ENCODE assay signal across 10 cellular contexts in genomic region chr14:103597623-103598372, GRCh38. TPM values are rescaled to one million over a fixed set of nuclear protein-coding genes. Genes with fewer than 3 reads are reported as not detected.
DNase-seq lines count a peak whose midpoint lies in the region; TF ChIP-seq lines count a peak whose summit lies in the region.
"Had no signal": no experiment of that assay in that cellular context is flagged by ENCODE, and none has a peak within 500 bp of the region (broad histone marks: within the 10 kb centered on the region; RNA-seq: fewer than 3 reads in every experiment).

No MANE protein-coding gene starts in this region.

- no peak overlapping the region for H4K5ac ChIP-seq in mesendoderm (ENCODE audit: low read length)

- in situ Hi-C loops in mammary epithelial cell (cut with MboI; ENCODE audit: low sequenced_read_pairs in 2 of 2), result no loop called here

- TF ChIP-seq CTCF in mammary epithelial cell (conservative IDR thresholded peaks at IDR 0.05 in 1 of 2, IDR thresholded peaks at IDR 0.05 in 1 of 2; ENCODE audit: extremely low read depth in 1 of 2, insufficient read depth in 1 of 2, low read depth in 1 of 2, low read length in 2 of 2), result no peak
- no peak for TF ChIP-seq CTCF in OCI-LY7 (conservative IDR thresholded peaks at IDR 0.05; ENCODE audit: low read length)

- CTCF ChIA-PET in mammary epithelial cell (lab: Charles Lee; ENCODE audit: low non-redundant PET), result no interaction called here
- CTCF ChIA-PET in OCI-LY7 (lab: Charles Lee; ENCODE audit: unreplicated experiment), result interaction anchor here (0.5 kb wide), 1 partner anchor 1555 kb away, joined by 6 read pairs; no protein-coding TSS in a partner anchor

- no peak overlapping the region for H2BK5ac ChIP-seq in mesendoderm (ENCODE audit: low read length)

- DNase-seq in DMS53 (lab: John Stamatoyannopoulos, UW) (peak; percentile 92), NCI-H1694 (lab: John Stamatoyannopoulos, UW) (peak; percentile 75), mammary epithelial cell (peak; percentile 82), mesendoderm (peak; percentile 42), OCI-LY7 (ENCODE audit: low spot score) (no peak), NCI-H774 (lab: John Stamatoyannopoulos, UW) (no peak)
- no peak for DNase-seq in effector CD4-positive, alpha-beta T cell
- DNase-seq in activated CD8-positive, alpha-beta memory T cell treated with anti-CD3 and anti-CD28 coated beads for 24 hours, result no peak
- DNase-seq: small intestine had no signal

- no peak overlapping the region for H3K18ac ChIP-seq in mesendoderm (ENCODE audit: low read length)

- BruUV-seq in mammary epithelial cell (replicated peaks; lab: Mats Ljungman, UMichigan) (no TSS peak), OCI-LY7 (replicated peaks; lab: Mats Ljungman, UMichigan) (no TSS peak)

- no peak overlapping the region for H3K4ac ChIP-seq in mesendoderm (ENCODE audit: low read depth, low read length)

- H2AFZ ChIP-seq in mammary epithelial cell (ENCODE audit: low read depth, low read length) (no peak overlapping the region), OCI-LY7 (ENCODE audit: low read length) (no peak overlapping the region)

- H3K27me3 ChIP-seq in mammary epithelial cell (ENCODE audit: insufficient read depth, low read length) (no peaks in the 10 kb centered on the region), mesendoderm (ENCODE audit: insufficient read depth, low read length, poor library complexity) (no peaks in the 10 kb centered on the region)

- H3K56ac ChIP-seq in mesendoderm (ENCODE audit: low read length), result no peak overlapping the region

- no peak overlapping the region for H4K8ac ChIP-seq in mesendoderm (ENCODE audit: low read depth, low read length)

- no peaks in the 10 kb centered on the region for H3K36me3 ChIP-seq in mammary epithelial cell (ENCODE audit: insufficient read depth, low read length)
- H3K36me3 ChIP-seq in mesendoderm (ENCODE audit: control insufficient read depth, insufficient read depth, low read length), result no peaks in the 10 kb centered on the region
- no peaks in the 10 kb centered on the region for H3K36me3 ChIP-seq in OCI-LY7 (ENCODE audit: insufficient read depth, low read length)

- H3K27ac ChIP-seq in mammary epithelial cell (ENCODE audit: insufficient read depth, low read depth, low read length) (no peak overlapping the region), mesendoderm (ENCODE audit: low read depth, low read length) (no peak overlapping the region), OCI-LY7 (ENCODE audit: low read depth, low read length, poor library complexity, severe bottlenecking) (no peak overlapping the region)

- H3K9ac ChIP-seq in mammary epithelial cell (ENCODE audit: insufficient read depth, low read length) (no peak overlapping the region), mesendoderm (ENCODE audit: low read length) (no peak overlapping the region)

- no peaks in the 10 kb centered on the region for H3K79me2 ChIP-seq in mammary epithelial cell (ENCODE audit: insufficient read depth, low read length)
- H3K79me2 ChIP-seq in mesendoderm (ENCODE audit: control insufficient read depth, insufficient read depth, low read length), result no peaks in the 10 kb centered on the region
- no peaks in the 10 kb centered on the region for H3K79me2 ChIP-seq in OCI-LY7 (ENCODE audit: insufficient read depth, low read depth, low read length)

- no peak overlapping the region for H2AK5ac ChIP-seq in mesendoderm (ENCODE audit: low read length)

- H2BK15ac ChIP-seq in mesendoderm (replicated peaks; ENCODE audit: low read depth), result no peak overlapping the region

- H3K9me3 ChIP-seq in mammary epithelial cell (replicated peaks; ENCODE audit: insufficient read depth, low read length) (no peaks in the 10 kb centered on the region), OCI-LY7 (ENCODE audit: low read length) (no peaks in the 10 kb centered on the region)

- intact Hi-C loops in mammary epithelial cell (cut with micrococcal nuclease), result no loop called here
- intact Hi-C loops in OCI-LY7 (cut with micrococcal nuclease; ENCODE audit: unreplicated experiment), result no loop called here

- H4K20me1 ChIP-seq in mammary epithelial cell (ENCODE audit: insufficient read depth, low read length) (no peaks in the 10 kb centered on the region), OCI-LY7 (ENCODE audit: insufficient read depth, low read length) (no peaks in the 10 kb centered on the region)

- no peak overlapping the region for H2BK120ac ChIP-seq in mesendoderm (ENCODE audit: low read depth, low read length)

- 6% methylated on average over 2 of the region's 10 CpGs for WGBS in mammary epithelial cell (ENCODE audit: low coverage, missing lambda C conversion rate)
- no CpG with 5 or more reads among the region's 10 CpGs for WGBS in mesendoderm (ENCODE audit: extremely low coverage, insufficient coverage, low lambda C conversion rate)

- POLR2A ChIA-PET in OCI-LY7 (lab: Charles Lee), result no interaction called here

- dilution Hi-C loops in mammary epithelial cell (cut with HindIII; ENCODE audit: low sequenced_read_pairs), result no loop called here

- H3K79me1 ChIP-seq in mesendoderm (ENCODE audit: low read length), result no peaks in the 10 kb centered on the region

- H3K4me1 ChIP-seq in mammary epithelial cell (ENCODE audit: insufficient read depth, low read length) (peaks cover 37% of the 10 kb centered on the region), mesendoderm (ENCODE audit: control insufficient read depth, low read depth, low read length) (no peaks in the 10 kb centered on the region), OCI-LY7 (ENCODE audit: insufficient read depth, low read length, poor library complexity, severe bottlenecking) (peaks cover 40% of the 10 kb centered on the region)

- no peak overlapping the region for H3K23ac ChIP-seq in mesendoderm (ENCODE audit: low read length)

- H3K4me2 ChIP-seq in mammary epithelial cell (ENCODE audit: insufficient read depth, low read depth, low read length), result no peak overlapping the region
- no peak overlapping the region for H3K4me2 ChIP-seq in mesendoderm (ENCODE audit: low read length)
- no peak overlapping the region for H3K4me2 ChIP-seq in OCI-LY7 (ENCODE audit: low read length)

- H3K4me3 ChIP-seq in mammary epithelial cell (replicated peaks in 1 of 3; ENCODE audit: insufficient read depth in 1 of 3, low read depth in 2 of 3, low read length in 3 of 3), result no peak overlapping the region
- H3K4me3 ChIP-seq in mesendoderm (ENCODE audit: low read length), result no peak overlapping the region
- no peak overlapping the region for H3K4me3 ChIP-seq in OCI-LY7 (ENCODE audit: low read depth, low read length, poor library complexity, severe bottlenecking)
- H3K4me3 ChIP-seq: GM12878 had no signal

- H3K9me2 ChIP-seq in OCI-LY7 (ENCODE audit: insufficient read depth, low read length), result no peaks in the 10 kb centered on the region

RNA-seq across cellular contexts. Expression of gene KLC1, which starts 31.2 kb away (rescaled TPM):
- total RNA-seq in mammary epithelial cell (100 to 1,000 TPM; 216 to 237 TPM), OCI-LY7 (2022) (142 and 147 TPM in 2 replicates)
- 102 TPM for polyA plus RNA-seq in mammary epithelial cell
- polyA minus RNA-seq in mammary epithelial cell, result 142 TPM
- 73.1 TPM for polyA plus RNA-seq in mesendoderm (2013, experiment 1 of 2)
- polyA plus RNA-seq in mesendoderm (2013, experiment 2 of 2), result 71.9 TPM
- total RNA-seq in OCI-LY7 (2014; rRNA removed; shearing (Covaris generic)), result 157 and 204 TPM in 2 replicates

RNA-seq across cellular contexts. Expression of gene COA8, which starts 35.0 kb away (rescaled TPM):
- total RNA-seq in mammary epithelial cell (10 to 100 TPM; 22.3 to 49.3 TPM), OCI-LY7 (2022) (33.0 and 38.9 TPM in 2 replicates)
- polyA plus RNA-seq in mammary epithelial cell, result 18.1 TPM
- not detected for polyA minus RNA-seq in mammary epithelial cell
- 27.1 TPM for polyA plus RNA-seq in mesendoderm (2013, experiment 1 of 2)
- 28.2 TPM for polyA plus RNA-seq in mesendoderm (2013, experiment 2 of 2)
- total RNA-seq in OCI-LY7 (2014; rRNA removed; shearing (Covaris generic)), result 18.2 and 18.7 TPM in 2 replicates

RNA-seq across cellular contexts. Expression of gene BAG5, which starts 35.3 kb away (rescaled TPM):
- total RNA-seq in mammary epithelial cell (10 to 100 TPM; 31.3 to 39.0 TPM), OCI-LY7 (2022) (36.3 and 38.7 TPM in 2 replicates)
- 9.1 TPM for polyA plus RNA-seq in mammary epithelial cell
- 25.3 TPM for polyA minus RNA-seq in mammary epithelial cell
- 22.9 TPM for polyA plus RNA-seq in mesendoderm (2013, experiment 1 of 2)
- 21.8 TPM for polyA plus RNA-seq in mesendoderm (2013, experiment 2 of 2)
- 26.1 and 29.2 TPM in 2 replicates for total RNA-seq in OCI-LY7 (2014; rRNA removed; shearing (Covaris generic))

Comparison
In these comparisons a context has a peak if more than half of its experiments do, and no peak if none do; other contexts are left out.
1. DNase-seq: peak in DMS53 (single experiment), NCI-H1694 (single experiment), mammary epithelial cell (single experiment) and mesendoderm (single experiment); none in OCI-LY7 (single experiment), effector CD4-positive, alpha-beta T cell (single experiment), NCI-H774 (single experiment) and activated CD8-positive, alpha-beta memory T cell treated with anti-CD3 and anti-CD28 coated beads for 24 hours (single experiment).